Comparison of ENCODE assay signal across 8 cellular contexts in the genomic region with DNA sequence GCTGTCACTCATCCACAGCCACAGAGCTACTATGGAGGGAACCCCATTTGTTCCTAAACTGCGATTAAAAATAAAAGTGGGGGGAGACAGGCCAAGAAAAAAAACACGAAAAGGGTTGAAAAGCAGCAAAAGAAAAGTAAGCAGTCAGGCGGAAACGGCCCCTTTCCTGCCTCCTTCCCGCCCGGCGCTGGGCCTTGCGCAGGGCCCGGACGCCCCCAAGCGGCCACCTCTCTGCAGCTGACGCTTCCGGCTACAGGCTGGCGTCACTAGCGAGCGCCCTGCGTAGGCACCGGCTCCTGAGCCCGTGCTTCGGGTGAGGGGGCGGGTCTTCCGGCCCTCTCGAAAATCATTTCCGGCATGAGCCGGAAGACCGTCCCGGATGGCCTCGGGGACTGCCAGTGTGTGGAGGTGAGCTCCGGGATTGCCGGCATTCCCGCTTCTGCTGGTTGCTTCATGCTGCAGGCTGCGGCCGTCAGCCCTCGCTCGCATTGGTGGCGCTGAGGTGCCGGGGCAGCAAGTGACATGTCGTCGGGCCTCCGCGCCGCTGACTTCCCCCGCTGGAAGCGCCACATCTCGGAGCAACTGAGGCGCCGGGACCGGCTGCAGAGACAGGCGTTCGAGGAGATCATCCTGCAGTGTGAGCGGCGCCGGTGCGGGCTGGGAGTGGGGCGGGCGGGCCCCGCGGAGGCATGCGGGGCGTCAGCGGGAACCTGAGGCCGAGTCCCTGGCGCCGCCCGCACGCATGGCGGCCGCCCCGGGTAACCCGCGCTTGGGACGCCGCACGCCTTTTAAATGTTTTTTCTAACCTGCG. TPM values are rescaled to one million over a fixed set of nuclear protein-coding genes. Genes with fewer than 3 reads are reported as not detected.
DNase-seq lines count a peak whose midpoint lies in the region; ATAC-seq and TF ChIP-seq lines count a peak whose summit lies in the region.

A gene (plus strand): TSS at position 368 of the 811 bp plus-strand sequence. CDS start 155 bp downstream, at position 523.

- TF ChIP-seq CTCF in left ventricle myocardium inferior (IDR thresholded peaks at IDR 0.05; ENCODE audit: borderline replicate concordance) (peak; percentile 96), prostate gland (IDR thresholded peaks at IDR 0.05) (peak; percentile 90 to 100 (median 98))

- DNase-seq in NCI-H1694 treated with DMSO at 0.1 percent for 48 hours (lab: John Stamatoyannopoulos, UW), result peak; percentile 92
- DNase-seq in T-helper 17 cell, result peak; percentile 93 to 95 (median 94)
- peak; percentile 51 to 98 (median 91) for DNase-seq in amygdala (lab: John Stamatoyannopoulos, UW)
- peak; percentile 96 for DNase-seq in left ventricle myocardium inferior
- peak; percentile 95 for DNase-seq in prostate gland (ENCODE audit: low spot score)

- peaks cover 6% of the 10 kb centered on the region for H3K36me3 Mint-ChIP-seq in T-helper 17 cell (ENCODE audit: low read depth)

- H3K4me1 ChIP-seq in left ventricle myocardium inferior, result peaks cover 34% of the 10 kb centered on the region
- peaks cover 8% of the 10 kb centered on the region for H3K4me1 ChIP-seq in prostate gland (replicated peaks)
- H3K4me1 ChIP-seq in urinary bladder (ENCODE audit: insufficient read depth), result no peaks in the 10 kb centered on the region

- H3K4me1 Mint-ChIP-seq in T-helper 17 cell, result peaks cover 55% of the 10 kb centered on the region

- H3K4me3 ChIP-seq in left ventricle myocardium inferior (peak within 1 kb of the TSS; percentile 99), prostate gland (peak within 1 kb of the TSS; percentile 96 to 97), urinary bladder (ENCODE audit: low read depth, low read length) (peak within 1 kb of the TSS; percentile 87)

- TF ChIP-seq POLR2A in prostate gland (IDR thresholded peaks at IDR 0.05), result peak; percentile 76

- H3K4me3 Mint-ChIP-seq in T-helper 17 cell, result peak within 1 kb of the TSS; percentile 91

- peak within 1 kb of the TSS; percentile 92 for H3K27ac Mint-ChIP-seq in T-helper 17 cell

- intact Hi-C loops in left ventricle myocardium inferior (cut with micrococcal nuclease), result loop anchor here (5.0 kb wide), 1 partner anchor 399 kb away; no protein-coding TSS in a partner anchor
- intact Hi-C loops in prostate gland (cut with DNase I), result loop anchor here (2.0 to 5.0 kb wide), 3 partner anchors 191 to 644 kb away; no protein-coding TSS in a partner anchor

- H3K27me3 Mint-ChIP-seq in T-helper 17 cell, result no peaks in the 10 kb centered on the region

- peak within 1 kb of the TSS; percentile 91 for H3K27ac ChIP-seq in left ventricle myocardium inferior (replicated peaks)
- H3K27ac ChIP-seq in prostate gland, result peak within 1 kb of the TSS; percentile 88 to 90
- H3K27ac ChIP-seq in urinary bladder (ENCODE audit: low read depth), result no peak within 1 kb of the TSS

- H3K9me3 ChIP-seq in T-helper 17 cell (ENCODE audit: control insufficient read depth, low read length, poor library complexity, severe bottlenecking), result no peaks in the 10 kb centered on the region
- no peaks in the 10 kb centered on the region for H3K9me3 ChIP-seq in left ventricle myocardium inferior (replicated peaks)
- H3K9me3 ChIP-seq in prostate gland, result no peaks in the 10 kb centered on the region

- H3K27me3 ChIP-seq in left ventricle myocardium inferior (ENCODE audit: low read depth), result no peaks in the 10 kb centered on the region
- H3K27me3 ChIP-seq in prostate gland (replicated peaks; ENCODE audit: insufficient read depth), result no peaks in the 10 kb centered on the region

- 1% methylated on average over 48 of the region's 75 CpGs for WGBS in prostate gland
- under 1% methylated on average over 75 of the region's 75 CpGs for WGBS in urinary bladder

- ATAC-seq in GM18498 (IDR thresholded peaks at IDR 0.05; ENCODE audit: unreplicated experiment) (peak; percentile 96), HG02938 (IDR thresholded peaks at IDR 0.05; ENCODE audit: unreplicated experiment) (peak; percentile 91), T-helper 17 cell (peak; percentile 96)

- H3K36me3 ChIP-seq in left ventricle myocardium inferior (peaks cover 14% of the 10 kb centered on the region), prostate gland (no peaks in the 10 kb centered on the region), urinary bladder (ENCODE audit: insufficient read depth) (no peaks in the 10 kb centered on the region)

RNA-seq across cellular contexts. Expression of the gene that starts here (rescaled TPM):
- total RNA-seq in T-helper 17 cell (100 to 1,000 TPM in 1 of 2 donors, 10 to 100 TPM in 1; 87.3 to 115 TPM), left ventricle myocardium inferior (18.6 TPM), prostate gland (10 to 100 TPM; 58.3 to 67.7 TPM), urinary bladder (29.5 TPM)
- 24.5 TPM for polyA plus RNA-seq in urinary bladder
